Comparison of ENCODE assay signal across 26 cellular contexts in genomic region chr20:59776626-59777320, GRCh38.
DNase-seq lines count a peak whose midpoint lies in the region; ATAC-seq and TF ChIP-seq lines count a peak whose summit lies in the region.
"Had no signal": no experiment of that assay in that cellular context is flagged by ENCODE, and none has a peak within 500 bp of the region (broad histone marks: within the 10 kb centered on the region; RNA-seq: fewer than 3 reads in every experiment).

No MANE protein-coding gene starts in this region.

- no peaks in the 10 kb centered on the region for H3F3A ChIP-seq in SK-N-SH (replicated peaks; ENCODE audit: insufficient read depth)

- H3K23ac ChIP-seq in mesenchymal stem cell (ENCODE audit: low read length in 2 of 2), result no peak overlapping the region

- no peak overlapping the region for H3K4ac ChIP-seq in mesenchymal stem cell (ENCODE audit: low read depth in 1 of 2, low read length in 2 of 2)

- H3K9me2 ChIP-seq in SK-N-SH, result no peaks in the 10 kb centered on the region

- H3K4me1 ChIP-seq in SK-N-SH (ENCODE audit: control insufficient read depth in 1 of 2, insufficient read depth in 2 of 2, low read depth in 1 of 2, low read length in 1 of 2) (no peaks in the 10 kb centered on the region), mesenchymal stem cell (ENCODE audit: control insufficient read depth, insufficient read depth, low read depth, low read length) (no peaks in the 10 kb centered on the region)
- H3K4me1 ChIP-seq: Peyer's patch, SJCRH30 had no signal

- H3K79me1 ChIP-seq in mesenchymal stem cell (replicated peaks; ENCODE audit: low read length, poor library complexity, severe bottlenecking), result no peaks in the 10 kb centered on the region

- no peak overlapping the region for H3K27ac ChIP-seq in SK-N-SH (ENCODE audit: low read depth in 2 of 2, low read length in 1 of 2)
- H3K27ac ChIP-seq in mesenchymal stem cell (ENCODE audit: low read length, poor library complexity, severe bottlenecking), result no peak overlapping the region
- H3K27ac ChIP-seq: epithelial cell of prostate, Peyer's patch, SJCRH30, skin epidermis had no signal

- H2BK120ac ChIP-seq in mesenchymal stem cell (ENCODE audit: low read depth, low read length), result no peak overlapping the region

- H3K9ac ChIP-seq in SK-N-SH (no peak overlapping the region), mesenchymal stem cell (ENCODE audit: low read length) (no peak overlapping the region)

- no peaks in the 10 kb centered on the region for H4K20me1 ChIP-seq in SK-N-SH (ENCODE audit: insufficient read depth)

- 36% methylated on average over 12 of the region's 13 CpGs for WGBS in SK-N-SH (ENCODE audit: low lambda C conversion rate)
- WGBS in mesenchymal stem cell, result 70% methylated on average over 13 of the region's 13 CpGs

- H3K4me2 ChIP-seq in SK-N-SH (no peak overlapping the region), mesenchymal stem cell (ENCODE audit: low read length, poor library complexity, severe bottlenecking) (no peak overlapping the region)

- no peak overlapping the region for H2AK5ac ChIP-seq in mesenchymal stem cell (ENCODE audit: low read length, severe bottlenecking)

- no peak overlapping the region for H2BK15ac ChIP-seq in mesenchymal stem cell (ENCODE audit: low read depth, poor library complexity, severe bottlenecking)

- intact Hi-C loops in posterior vena cava (cut with DNase I), result no loop called here

- DNase-seq in SK-N-SH (peak; percentile 7), NCI-H524 (lab: John Stamatoyannopoulos, UW) (peak; percentile 93 to 96), ecto neural progenitor cell (ENCODE audit: low spot score) (peak; percentile 30), posterior vena cava (ENCODE audit: low spot score) (peak; percentile 59), mesenchymal stem cell (no peak)
- DNase-seq: 8988T; amygdala; C1 segment of cervical spinal cord; DMS53; effector CD4-positive, alpha-beta T cell; NCI-H1048; NCI-H187; NCI-H2171 treated with DMSO at 0.1 percent for 48 hours; NCI-H526 treated with DMSO at 0.1 percent for 48 hours; SJCRH30; trophoblast cell had no signal

- no peaks in the 10 kb centered on the region for H3K79me2 ChIP-seq in SK-N-SH (ENCODE audit: insufficient read depth)

- CTCF ChIA-PET in SK-N-SH (lab: Yijun Ruan, JAX), result interaction anchor here (0.7 to 2.9 kb wide), 5 partner anchors 18 to 678 kb away, joined by 3 to 11 read pairs (median 3); no protein-coding TSS in a partner anchor

- TF ChIP-seq EP300 in SK-N-SH (IDR thresholded peaks at IDR 0.05; ENCODE audit: borderline replicate concordance in 1 of 2, low read depth in 1 of 2, low read length in 1 of 2), result no peak

- H4K91ac ChIP-seq in mesenchymal stem cell (ENCODE audit: low read length), result no peak overlapping the region

- H2AFZ ChIP-seq in SK-N-SH (ENCODE audit: low read depth), result no peak overlapping the region
- no peak overlapping the region for H2AFZ ChIP-seq in mesenchymal stem cell (ENCODE audit: low read depth, low read length)

- H2BK12ac ChIP-seq in mesenchymal stem cell (ENCODE audit: low read length in 2 of 2), result no peak overlapping the region

- H2BK5ac ChIP-seq in mesenchymal stem cell (ENCODE audit: low read depth, low read length, poor library complexity, severe bottlenecking), result no peak overlapping the region

- no peak for ATAC-seq in SK-N-SH treated with all-trans-retinoic acid at 6 μM for 48 hours
- ATAC-seq in HG02870 (IDR thresholded peaks at IDR 0.05; ENCODE audit: unreplicated experiment), result no peak
- no peak for ATAC-seq in HG03108 (IDR thresholded peaks at IDR 0.05; ENCODE audit: unreplicated experiment)
- ATAC-seq: HCT116; natural killer cell treated with Interleukin-12 subunit alpha and Interleukin-12 subunit beta and Interleukin-15 and Interleukin-18, amount 100 ng/mL, for 72 hours; stimulated activated memory B cell treated with anti-CD40 and anti-IgM and Interleukin-4, amounts not matched to agents 10 μg/mL and 1 μg/mL and 100 μg/mL, for 72 hours; WTC11 had no signal

- no peak overlapping the region for H4K8ac ChIP-seq in mesenchymal stem cell (ENCODE audit: low read length)

- H3K27me3 ChIP-seq in SK-N-SH (ENCODE audit: insufficient read depth) (no peaks in the 10 kb centered on the region), mesenchymal stem cell (ENCODE audit: control insufficient read depth in 1 of 2, insufficient read depth in 1 of 2, low read length in 2 of 2) (peaks cover 0 to 22% of the 10 kb centered on the region in 2 experiments)
- H3K27me3 ChIP-seq: Peyer's patch had no signal

- H3K36me3 ChIP-seq in SK-N-SH (replicated peaks in 1 of 2; ENCODE audit: control insufficient read depth in 1 of 2, insufficient read depth in 2 of 2, low read length in 1 of 2) (no peaks in the 10 kb centered on the region), mesenchymal stem cell (ENCODE audit: control insufficient read depth in 1 of 2, insufficient read depth in 2 of 2, low read depth in 1 of 2, low read length in 2 of 2) (no peaks in the 10 kb centered on the region)
- H3K36me3 ChIP-seq: Peyer's patch, SJCRH30 had no signal

- TF ChIP-seq RAD21 in SK-N-SH (IDR thresholded peaks at IDR 0.05; ENCODE audit: low read length), result no peak

- TF ChIP-seq CTCF in SK-N-SH (IDR thresholded peaks at IDR 0.05), result no peak

- H3K4me3 ChIP-seq in SK-N-SH (ENCODE audit: low read depth in 2 of 2, low read length in 1 of 2), result no peak overlapping the region
- no peak overlapping the region for H3K4me3 ChIP-seq in mesenchymal stem cell (ENCODE audit: insufficient read depth in 1 of 2, low read depth in 1 of 2, low read length in 2 of 2)
- H3K4me3 ChIP-seq: Peyer's patch, SJCRH30, skin epidermis had no signal

- H3K9me3 ChIP-seq in SK-N-SH (no peaks in the 10 kb centered on the region), mesenchymal stem cell (ENCODE audit: control insufficient read depth, low read length) (no peaks in the 10 kb centered on the region)
- H3K9me3 ChIP-seq: Peyer's patch, SJCRH30 had no signal

- POLR2A ChIA-PET in SK-N-SH (lab: Yijun Ruan, JAX), result no interaction called here

- no peak overlapping the region for H3K18ac ChIP-seq in mesenchymal stem cell (ENCODE audit: low read depth in 1 of 2, low read length in 2 of 2)

- no peak overlapping the region for H3K14ac ChIP-seq in mesenchymal stem cell (ENCODE audit: low read length in 2 of 2)

TF ChIP-seq in SK-N-SH, 30 proteins besides CTCF, POLR2A, EP300 and RAD21:
- no peak for TF ChIP-seq TEAD4 (IDR thresholded peaks at IDR 0.05; ENCODE audit: borderline replicate concordance, insufficient read depth)
- TF ChIP-seq FOSL2 (IDR thresholded peaks at IDR 0.05; ENCODE audit: borderline replicate concordance, low read depth), result no peak
- TF ChIP-seq MXI1 (IDR thresholded peaks at IDR 0.05; ENCODE audit: low read depth, low read length), result no peak

TF ChIP-seq in SK-N-SH treated with all-trans-retinoic acid at 6 μM for 48 hours, 23 proteins besides CTCF, POLR2A, EP300 and RAD21:
- TF ChIP-seq ZFP3 (CRISPR knock-in tag; IDR thresholded peaks at IDR 0.05), result no peak
- TF ChIP-seq ISL1 (CRISPR knock-in tag; IDR thresholded peaks at IDR 0.05), result no peak
- no peak for TF ChIP-seq ZNF70 (CRISPR knock-in tag; IDR thresholded peaks at IDR 0.05)
- no peak for TF ChIP-seq RARB (CRISPR knock-in tag; IDR thresholded peaks at IDR 0.05)
- no peak for TF ChIP-seq SNAI2 (CRISPR knock-in tag; IDR thresholded peaks at IDR 0.05)
- TF ChIP-seq ESRRG (CRISPR knock-in tag; IDR thresholded peaks at IDR 0.05), result no peak
- TF ChIP-seq, protein P1, sequence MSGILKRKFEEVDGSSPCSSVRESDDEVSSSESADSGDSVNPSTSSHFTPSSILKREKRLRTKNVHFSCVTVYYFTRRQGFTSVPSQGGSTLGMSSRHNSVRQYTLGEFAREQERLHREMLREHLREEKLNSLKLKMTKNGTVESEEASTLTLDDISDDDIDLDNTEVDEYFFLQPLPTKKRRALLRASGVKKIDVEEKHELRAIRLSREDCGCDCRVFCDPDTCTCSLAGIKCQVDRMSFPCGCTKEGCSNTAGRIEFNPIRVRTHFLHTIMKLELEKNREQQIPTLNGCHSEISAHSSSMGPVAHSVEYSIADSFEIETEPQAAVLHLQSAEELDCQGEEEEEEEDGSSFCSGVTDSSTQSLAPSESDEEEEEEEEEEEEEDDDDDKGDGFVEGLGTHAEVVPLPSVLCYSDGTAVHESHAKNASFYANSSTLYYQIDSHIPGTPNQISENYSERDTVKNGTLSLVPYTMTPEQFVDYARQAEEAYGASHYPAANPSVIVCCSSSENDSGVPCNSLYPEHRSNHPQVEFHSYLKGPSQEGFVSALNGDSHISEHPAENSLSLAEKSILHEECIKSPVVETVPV (CRISPR knock-in tag; IDR thresholded peaks at IDR 0.05), result no peak
- no peak for TF ChIP-seq TCF4 (CRISPR knock-in tag; IDR thresholded peaks at IDR 0.05; ENCODE audit: borderline replicate concordance)
- TF ChIP-seq ZNF8 (CRISPR knock-in tag; IDR thresholded peaks at IDR 0.05), result no peak
- TF ChIP-seq, protein P2, sequence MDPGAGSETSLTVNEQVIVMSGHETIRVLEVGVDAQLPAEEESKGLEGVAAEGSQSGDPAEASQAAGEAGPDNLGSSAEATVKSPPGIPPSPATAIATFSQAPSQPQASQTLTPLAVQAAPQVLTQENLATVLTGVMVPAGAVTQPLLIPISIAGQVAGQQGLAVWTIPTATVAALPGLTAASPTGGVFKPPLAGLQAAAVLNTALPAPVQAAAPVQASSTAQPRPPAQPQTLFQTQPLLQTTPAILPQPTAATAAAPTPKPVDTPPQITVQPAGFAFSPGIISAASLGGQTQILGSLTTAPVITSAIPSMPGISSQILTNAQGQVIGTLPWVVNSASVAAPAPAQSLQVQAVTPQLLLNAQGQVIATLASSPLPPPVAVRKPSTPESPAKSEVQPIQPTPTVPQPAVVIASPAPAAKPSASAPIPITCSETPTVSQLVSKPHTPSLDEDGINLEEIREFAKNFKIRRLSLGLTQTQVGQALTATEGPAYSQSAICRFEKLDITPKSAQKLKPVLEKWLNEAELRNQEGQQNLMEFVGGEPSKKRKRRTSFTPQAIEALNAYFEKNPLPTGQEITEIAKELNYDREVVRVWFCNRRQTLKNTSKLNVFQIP (CRISPR knock-in tag; IDR thresholded peaks at IDR 0.05; ENCODE audit: borderline replicate concordance, low read depth), result no peak
TF ChIP-seq in SK-N-SH treated with all-trans-retinoic acid at 6 μM for 48 hours: peak in this region for 0.
